Comparison of ENCODE assay signal across 8 cellular contexts in the genomic region with DNA sequence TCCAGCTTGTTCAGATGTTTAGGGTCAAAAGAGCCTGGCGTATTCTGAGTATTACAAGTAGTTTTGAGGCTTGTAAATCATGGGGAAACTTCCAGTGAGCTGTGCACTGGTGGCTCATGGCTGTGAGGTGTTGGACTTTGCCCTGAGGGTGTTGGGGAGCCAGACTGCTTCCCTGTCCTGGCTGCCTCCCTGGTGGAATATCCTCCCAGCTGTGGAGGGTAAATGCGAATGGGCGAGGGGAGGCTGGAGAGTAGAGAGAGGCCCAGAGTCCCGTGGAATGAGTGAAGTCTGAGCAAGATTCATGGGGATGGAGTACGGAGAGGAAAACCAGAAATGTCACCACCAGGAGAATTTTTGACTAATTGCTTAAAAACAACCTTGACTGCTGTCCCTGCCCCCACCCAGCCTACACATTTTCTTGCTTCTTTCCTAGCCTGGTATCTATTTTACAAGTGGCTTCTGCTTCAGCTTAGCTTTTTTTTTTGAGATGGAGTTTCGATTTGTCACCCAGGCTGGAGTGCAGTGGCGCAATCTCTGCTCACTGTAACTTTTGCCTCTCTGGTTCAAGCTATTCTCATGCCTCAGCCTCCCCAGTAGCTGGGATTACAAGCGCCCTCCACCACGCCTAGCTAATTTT. TPM values are rescaled to one million over a fixed set of nuclear protein-coding genes. Genes with fewer than 3 reads are reported as not detected.
A peak's percentile ranks its signal among the peaks of the same experiment; 100 is the strongest.
DNase-seq lines count a peak whose midpoint lies in the region; ATAC-seq and TF ChIP-seq lines count a peak whose summit lies in the region.

No MANE protein-coding gene starts in this region.

- H3K9me3 ChIP-seq in HUES64 (ENCODE audit: insufficient read depth, low read depth, low read length): no peaks in the 10 kb centered on the region
- H3K9me3 ChIP-seq in iPS-20b (ENCODE audit: insufficient read depth, low read depth, low read length): no peaks in the 10 kb centered on the region

- intact Hi-C loops in activated CD8-positive, alpha-beta T cell treated with anti-CD3 and anti-CD28 coated beads for 36 hours (cut with micrococcal nuclease): loop anchor here (5.0 kb wide), 2 partner anchors 37 to 48 kb away; a partner anchor contains a TSS
- intact Hi-C loops in Right ventricle myocardium superior (cut with DNase I): no loop called here

- TF ChIP-seq CTCF in activated CD8-positive, alpha-beta T cell treated with anti-CD3 and anti-CD28 coated beads for 36 hours (IDR thresholded peaks at IDR 0.05): no peak

- H3K36me3 ChIP-seq in HUES64 (ENCODE audit: insufficient read depth, low read length) (peaks cover 62% of the 10 kb centered on the region), iPS-20b (ENCODE audit: insufficient read depth, low read depth, low read length) (peaks cover 62% of the 10 kb centered on the region)

- H3K27ac ChIP-seq in HUES64 (ENCODE audit: low read depth, low read length): no peak overlapping the region
- H3K27ac ChIP-seq in iPS-20b (ENCODE audit: low read length): no peak overlapping the region

- H3K4me3 ChIP-seq in HUES64 (ENCODE audit: low read length) (0 out of 2 replicates have a peak overlapping the region, but pooled peaks have one; percentile 2), iPS-20b (ENCODE audit: low read length) (peak overlapping the region; percentile 51)

- POLR2A ChIA-PET in activated CD8-positive, alpha-beta T cell treated with anti-CD3 and anti-CD28 coated beads for 36 hours (lab: Charles Lee): interaction anchor here (0.6 to 4.0 kb wide), 8 partner anchors 8 to 91 kb away, joined by 3 to 22 read pairs (median 6); a partner anchor contains a TSS

- no peaks in the 10 kb centered on the region for H3K27me3 ChIP-seq in HUES64 (ENCODE audit: insufficient read depth, low read length)
- no peaks in the 10 kb centered on the region for H3K27me3 ChIP-seq in iPS-20b (ENCODE audit: insufficient read depth, low read length)

- no peak overlapping the region; the same call in 1 of the 2 replicates for H3K9ac ChIP-seq in HUES64 (ENCODE audit: low read depth, low read length)
- peak overlapping the region; percentile 42; the same call in 1 of the 2 replicates for H3K9ac ChIP-seq in iPS-20b (ENCODE audit: low read depth, low read length)

- H3K4me1 Mint-ChIP-seq in activated CD8-positive, alpha-beta T cell treated with anti-CD3 and anti-CD28 coated beads for 36 hours (ENCODE audit: low read depth): peaks cover 49% of the 10 kb centered on the region
- peaks cover 65% of the 10 kb centered on the region for H3K4me1 Mint-ChIP-seq in stimulated activated effector memory CD8-positive, alpha-beta T cell treated with anti-CD3 and anti-CD28 coated beads, Interleukin-12 subunit alpha, Interleukin-12 subunit beta, amount 100 ng/mL, for 72 hours

- WGBS in HUES64: 92% methylated on average over 9 of the region's 9 CpGs

- no peak for ATAC-seq in activated CD8-positive, alpha-beta T cell treated with anti-CD3 and anti-CD28 coated beads for 36 hours
- ATAC-seq in stimulated activated effector memory CD8-positive, alpha-beta T cell treated with anti-CD3 and anti-CD28 coated beads, Interleukin-12 subunit alpha, Interleukin-12 subunit beta, amount 100 ng/mL, for 72 hours: peak; percentile 1
- ATAC-seq in Right ventricle myocardium superior (ENCODE audit: poor library complexity) (no peak), GM19328 (IDR thresholded peaks at IDR 0.05; ENCODE audit: unreplicated experiment) (no peak), HG03469 (IDR thresholded peaks at IDR 0.05; ENCODE audit: unreplicated experiment) (no peak)

- peak overlapping the region; percentile 92 for H3K27ac Mint-ChIP-seq in activated CD8-positive, alpha-beta T cell treated with anti-CD3 and anti-CD28 coated beads for 36 hours
- peak overlapping the region; percentile 90 for H3K27ac Mint-ChIP-seq in stimulated activated effector memory CD8-positive, alpha-beta T cell treated with anti-CD3 and anti-CD28 coated beads, Interleukin-12 subunit alpha, Interleukin-12 subunit beta, amount 100 ng/mL, for 72 hours

- DNase-seq in activated CD8-positive, alpha-beta T cell treated with anti-CD3 and anti-CD28 coated beads for 36 hours: peak; percentile 89
- DNase-seq in stimulated activated effector memory CD8-positive, alpha-beta T cell treated with anti-CD3 and anti-CD28 coated beads, Interleukin-12 subunit alpha, Interleukin-12 subunit beta, amount 100 ng/mL, for 72 hours (ENCODE audit: low spot score in 2 of 2): peak in 1 of 2 donors; percentile 72
- DNase-seq in NCI-H446 treated with DMSO at 0.1 percent for 48 hours (lab: John Stamatoyannopoulos, UW) (no peak), Right ventricle myocardium superior (no peak)

- H3K4me3 Mint-ChIP-seq in activated CD8-positive, alpha-beta T cell treated with anti-CD3 and anti-CD28 coated beads for 36 hours: peak overlapping the region; percentile 81
- peak overlapping the region; percentile 94 for H3K4me3 Mint-ChIP-seq in stimulated activated effector memory CD8-positive, alpha-beta T cell treated with anti-CD3 and anti-CD28 coated beads, Interleukin-12 subunit alpha, Interleukin-12 subunit beta, amount 100 ng/mL, for 72 hours

- H3K4me1 ChIP-seq in HUES64 (ENCODE audit: insufficient read depth, low read length) (peaks cover 2% of the 10 kb centered on the region; the same call in 1 of the 2 replicates), iPS-20b (ENCODE audit: insufficient read depth, low read length) (peaks cover 4% of the 10 kb centered on the region; the same call in 1 of the 2 replicates)

- CTCF ChIA-PET in activated CD8-positive, alpha-beta T cell treated with anti-CD3 and anti-CD28 coated beads for 36 hours (lab: Charles Lee): interaction anchor here (1.4 to 5.7 kb wide), 4 partner anchors 11 to 65 kb away, joined by 3 to 36 read pairs (median 11); a partner anchor contains a TSS

- peaks cover 73% of the 10 kb centered on the region for H3K36me3 Mint-ChIP-seq in activated CD8-positive, alpha-beta T cell treated with anti-CD3 and anti-CD28 coated beads for 36 hours (ENCODE audit: low read depth)
- peaks cover 99% of the 10 kb centered on the region for H3K36me3 Mint-ChIP-seq in stimulated activated effector memory CD8-positive, alpha-beta T cell treated with anti-CD3 and anti-CD28 coated beads, Interleukin-12 subunit alpha, Interleukin-12 subunit beta, amount 100 ng/mL, for 72 hours

- H3K27me3 Mint-ChIP-seq in activated CD8-positive, alpha-beta T cell treated with anti-CD3 and anti-CD28 coated beads for 36 hours: no peaks in the 10 kb centered on the region

- H3K9me3 Mint-ChIP-seq in activated CD8-positive, alpha-beta T cell treated with anti-CD3 and anti-CD28 coated beads for 36 hours: no peaks in the 10 kb centered on the region
- H3K9me3 Mint-ChIP-seq in stimulated activated effector memory CD8-positive, alpha-beta T cell treated with anti-CD3 and anti-CD28 coated beads, Interleukin-12 subunit alpha, Interleukin-12 subunit beta, amount 100 ng/mL, for 72 hours: no peaks in the 10 kb centered on the region

RNA-seq across cellular contexts. Expression of a gene that starts 3.7 kb away (rescaled TPM):
- polyA plus RNA-seq in HUES64 (2013, experiment 1 of 2): 157 TPM
- 183 TPM for polyA plus RNA-seq in HUES64 (2013, experiment 2 of 2)
- total RNA-seq in activated CD8-positive, alpha-beta T cell treated with anti-CD3 and anti-CD28 coated beads for 36 hours: 100 to 1,000 TPM; 260 to 281 TPM
- total RNA-seq in Right ventricle myocardium superior: 27.7 TPM

RNA-seq across cellular contexts. Expression of a gene that starts 4.5 kb away (rescaled TPM):
- 13.5 TPM for polyA plus RNA-seq in HUES64 (2013, experiment 1 of 2)
- 17.6 TPM for polyA plus RNA-seq in HUES64 (2013, experiment 2 of 2)
- total RNA-seq in activated CD8-positive, alpha-beta T cell treated with anti-CD3 and anti-CD28 coated beads for 36 hours: 10 to 100 TPM; 12.8 to 14.2 TPM
- 5.2 TPM for total RNA-seq in Right ventricle myocardium superior

RNA-seq across cellular contexts. Expression of a gene that starts 20.6 kb away (rescaled TPM):
- not detected for polyA plus RNA-seq in HUES64 (2013, experiment 1 of 2)
- polyA plus RNA-seq in HUES64 (2013, experiment 2 of 2): not detected
- total RNA-seq in activated CD8-positive, alpha-beta T cell treated with anti-CD3 and anti-CD28 coated beads for 36 hours: not detected
- total RNA-seq in Right ventricle myocardium superior: not detected

RNA-seq across cellular contexts. Expression of a gene that starts 23.3 kb away (rescaled TPM):
- 17.6 TPM for polyA plus RNA-seq in HUES64 (2013, experiment 1 of 2)
- 19.7 TPM for polyA plus RNA-seq in HUES64 (2013, experiment 2 of 2)
- total RNA-seq in activated CD8-positive, alpha-beta T cell treated with anti-CD3 and anti-CD28 coated beads for 36 hours: 10 to 100 TPM; 39.7 to 42.3 TPM
- 12.6 TPM for total RNA-seq in Right ventricle myocardium superior

RNA-seq across cellular contexts. Expression of a gene that starts 37.8 kb away (rescaled TPM):
- polyA plus RNA-seq in HUES64 (2013, experiment 1 of 2): 6.6 TPM
- 7.3 TPM for polyA plus RNA-seq in HUES64 (2013, experiment 2 of 2)
- 1 to 10 TPM; 4.8 to 5.2 TPM for total RNA-seq in activated CD8-positive, alpha-beta T cell treated with anti-CD3 and anti-CD28 coated beads for 36 hours
- 14.7 TPM for total RNA-seq in Right ventricle myocardium superior
